30 cellular contexts compared by ENCODE assay signal in the genomic region with DNA sequence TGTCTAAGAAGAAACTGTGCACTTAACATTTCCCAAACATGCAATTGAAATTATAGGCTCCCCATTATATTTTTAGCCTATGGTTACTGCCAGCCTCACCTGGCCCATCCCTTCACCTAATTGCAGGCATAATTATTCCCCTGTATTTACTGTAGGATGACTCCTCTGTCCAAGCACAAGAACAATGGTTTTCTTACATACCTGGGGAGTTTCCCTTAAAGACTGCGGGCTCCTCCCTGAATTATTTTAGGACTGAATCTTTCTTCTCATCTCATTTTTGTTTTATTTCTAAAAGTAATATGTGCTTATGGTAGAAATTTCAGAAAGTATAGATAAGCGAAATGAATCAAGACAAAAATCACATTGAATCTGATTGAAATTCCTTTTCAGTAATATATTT. TPM values are rescaled to one million over a fixed set of nuclear protein-coding genes. Genes with fewer than 3 reads are reported as not detected.
DNase-seq lines count a peak whose midpoint lies in the region; ATAC-seq lines count a peak whose summit lies in the region.
"Had no signal": no experiment of that assay in that cellular context is flagged by ENCODE, and none has a peak within 500 bp of the region (broad histone marks: within the 10 kb centered on the region; RNA-seq: fewer than 3 reads in every experiment).

No MANE protein-coding gene starts in this region.

- no peaks in the 10 kb centered on the region for H3K79me2 ChIP-seq in GM23248 (ENCODE audit: insufficient read depth)

- in situ Hi-C loops in GM23248 (cut with MboI), result no loop called here

- no peaks in the 10 kb centered on the region for H3K27me3 ChIP-seq in GM23248 (replicated peaks; ENCODE audit: insufficient read depth)
- H3K27me3 ChIP-seq: testis had no signal

- H3K9ac ChIP-seq in GM23248, result no peak overlapping the region

- no peaks in the 10 kb centered on the region for H4K20me1 ChIP-seq in GM23248 (ENCODE audit: insufficient read depth)

- no peak for ATAC-seq in HG03565 (IDR thresholded peaks at IDR 0.05; ENCODE audit: unreplicated experiment)
- ATAC-seq: natural killer cell treated with Interleukin-12 subunit alpha and Interleukin-12 subunit beta and Interleukin-15 and Interleukin-18, amount 100 ng/mL, for 72 hours had no signal

- H3K9me2 ChIP-seq in GM23248 (ENCODE audit: insufficient read depth), result no peaks in the 10 kb centered on the region

- H3K27ac ChIP-seq in epithelial cell of prostate (peak overlapping the region; percentile 91), GM23248 (no peak overlapping the region)
- H3K27ac ChIP-seq: testis had no signal

- no peaks in the 10 kb centered on the region for H3K9me3 ChIP-seq in GM23248 (ENCODE audit: low read depth)
- H3K9me3 ChIP-seq: testis had no signal

- peaks cover 21% of the 10 kb centered on the region for H3K4me1 ChIP-seq in GM23248 (ENCODE audit: insufficient read depth)

- DNase-seq in NCI-H1105 treated with DMSO at 0.1 percent for 48 hours (lab: John Stamatoyannopoulos, UW) (peak; percentile 32), NCI-H1105 (lab: John Stamatoyannopoulos, UW) (no peak), NCI-H748 (lab: John Stamatoyannopoulos, UW; ENCODE audit: unreplicated experiment) (peak; percentile 86), epithelial cell of prostate (ENCODE audit: low read depth, low spot score) (no peak), renal cortical epithelial cell (ENCODE audit: low read depth) (peak; percentile 7), GM23248 (no peak), NCI-H524 (lab: John Stamatoyannopoulos, UW) (no peak)
- DNase-seq: 8988T; activated CD4-positive, alpha-beta T cell treated with anti-CD3 and anti-CD28 coated beads, Interleukin-2, amount 50 U/mL, for 48 hours; activated CD4-positive, CD25-positive, alpha-beta regulatory T cell treated with anti-CD3 and anti-CD28 coated beads, Interleukin-2, amount 50 U/mL, for 72 hours; activated T-cell treated with anti-CD3 and anti-CD28 coated beads, Interleukin-2, amount 50 U/mL, for 72 hours; C1 segment of cervical spinal cord; caudate nucleus; DMS53; effector memory CD4-positive, alpha-beta T cell; erythroblast; head of caudate nucleus; OCI-M1; SHP77; stimulated activated CD4-positive, alpha-beta T cell treated with anti-CD3 and anti-CD28 coated beads, Interleukin-1b, Interleukin-23, amount 100 ng/mL, for 48 hours; stimulated activated naive CD8-positive, alpha-beta T cell treated with anti-CD3 and anti-CD28 coated beads, Interleukin-15, Interleukin-2, amounts not matched to agents 100 U/mL and 50 U/mL, for 24 hours; testis had no signal

- H3K4me3 ChIP-seq in GM23248, result no peak overlapping the region
- H3K4me3 ChIP-seq: coronary artery, lung, testis had no signal

- H2AFZ ChIP-seq in GM23248, result no peak overlapping the region

- peaks cover 44% of the 10 kb centered on the region for H3F3A ChIP-seq in GM23248 (ENCODE audit: insufficient read depth)

- no peaks in the 10 kb centered on the region for H3K36me3 ChIP-seq in GM23248 (ENCODE audit: low read depth)

- no peak overlapping the region for H3K4me2 ChIP-seq in GM23248 (ENCODE audit: unreplicated experiment)

- 98 to 99% methylated on average over 2 of the region's 2 CpGs for WGBS in GM23248 (ENCODE audit: low coverage in 1 of 2, low lambda C conversion rate in 2 of 2, missing lambda C conversion rate in 2 of 2), 2 experiments

RNA-seq across cellular contexts. Expression of gene TM4SF1, which starts 11.4 kb away (rescaled TPM):
- 63.8 and 247 TPM in 2 replicates for total RNA-seq in renal cortical epithelial cell
- 7.2 and 10.5 TPM in 2 replicates for total RNA-seq in GM23248 (2014; rRNA removed; shearing (Covaris generic))
- 10.7 and 12.4 TPM in 2 replicates for polyA plus RNA-seq in GM23248 (2016; fragmentation: Nextera tagmentation; extraction: Ambion mirVana)
- total RNA-seq: natural killer cell treated with Interleukin-12 subunit alpha and Interleukin-12 subunit beta and Interleukin-15 and Interleukin-18, amount 100 ng/mL, for 72 hours; T-helper 2 cell treated with Interferon-gamma antibody and Interleukin-4, amounts not matched to agents 100 ng/mL and 5 ng/mL, for 36 hours had no signal

RNA-seq across cellular contexts. Expression of gene TM4SF18, which starts 32.6 kb away (rescaled TPM):
- total RNA-seq in renal cortical epithelial cell, result 11.9 and 21.5 TPM in 2 replicates
- total RNA-seq in GM23248 (2014; rRNA removed; shearing (Covaris generic)), result not detected in 2 replicates
- polyA plus RNA-seq in GM23248 (2016; fragmentation: Nextera tagmentation; extraction: Ambion mirVana), result not detected in 2 replicates
- total RNA-seq: activated T-cell treated with anti-CD3 and anti-CD28 coated beads, Interleukin-2, amount 50 U/mL, for 72 hours; fibroblast of villous mesenchyme; kidney epithelial cell; natural killer cell treated with Interleukin-12 subunit alpha and Interleukin-12 subunit beta and Interleukin-15 and Interleukin-18, amount 100 ng/mL, for 72 hours; osteoblast; T-helper 2 cell treated with Interferon-gamma antibody and Interleukin-4, amounts not matched to agents 100 ng/mL and 5 ng/mL, for 36 hours had no signal

Comparison
In these comparisons a context has a peak if more than half of its experiments do, and no peak if none do; other contexts are left out.
1. DNase-seq: peak in NCI-H1105 treated with DMSO at 0.1 percent for 48 hours (single experiment), NCI-H748 (single experiment) and renal cortical epithelial cell (single experiment); none in NCI-H1105 (single experiment), epithelial cell of prostate (single experiment), GM23248 (single experiment) and NCI-H524 (0 of 2).
2. RNA of gene TM4SF18, which starts 32.6 kb away (total RNA-seq): 11.9 to 21.5 TPM in renal cortical epithelial cell; not detected in GM23248; every median in the first group is over 10 times any median in the second.